In the genomic region with DNA sequence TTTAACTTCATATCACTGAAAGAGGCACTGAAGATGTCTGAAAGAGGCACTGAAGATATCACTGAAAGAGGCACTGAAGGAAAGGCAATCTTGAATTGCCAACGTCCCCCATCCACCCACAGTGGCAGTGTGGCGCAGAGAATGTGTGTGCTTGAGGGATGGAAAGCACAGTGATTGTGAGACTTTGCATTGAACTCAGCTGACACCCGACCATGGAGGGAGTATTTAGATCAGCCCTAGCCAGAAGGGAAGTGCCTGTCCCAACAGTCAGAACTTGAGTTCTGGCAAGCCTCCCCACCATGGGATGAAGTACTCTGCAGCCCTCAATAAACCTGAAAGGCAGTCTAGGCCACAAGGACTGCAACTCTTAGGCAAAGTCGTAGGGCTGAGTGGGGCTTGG, we compare ENCODE assay signal across 15 cellular contexts. TPM values are rescaled to one million over a fixed set of nuclear protein-coding genes. Genes with fewer than 3 reads are reported as not detected.
DNase-seq lines count a peak whose midpoint lies in the region; ATAC-seq and TF ChIP-seq lines count a peak whose summit lies in the region.
"Had no signal": no experiment of that assay in that cellular context is flagged by ENCODE, and none has a peak within 500 bp of the region (broad histone marks: within the 10 kb centered on the region; RNA-seq: fewer than 3 reads in every experiment).

No MANE protein-coding gene starts in this region.

- BruUV-seq in IMR-90 (replicated peaks; lab: Mats Ljungman, UMichigan) = no TSS peak

- no peak overlapping the region for H4K5ac ChIP-seq in IMR-90 (ENCODE audit: low read depth, low read length)

- H4K8ac ChIP-seq in IMR-90 (ENCODE audit: low read depth in 2 of 2, low read length in 2 of 2) = no peak overlapping the region; a peak in 2 of 4 replicates

- no peak overlapping the region for H3K18ac ChIP-seq in IMR-90 (ENCODE audit: low read depth, low read length)

- H2BK120ac ChIP-seq in IMR-90 (ENCODE audit: low read depth, low read length) = no peak overlapping the region

- H3K27me3 ChIP-seq in IMR-90 (ENCODE audit: control insufficient read depth, insufficient read depth, low read length) = no peaks in the 10 kb centered on the region
- H3K27me3 ChIP-seq in foreskin keratinocyte = no peaks in the 10 kb centered on the region

- no peak overlapping the region for H2BK20ac ChIP-seq in IMR-90 (ENCODE audit: low read depth, low read length)

- peaks cover 8% of the 10 kb centered on the region; the same call in 1 of the 2 replicates for H3K36me3 ChIP-seq in IMR-90 (ENCODE audit: control insufficient read depth, insufficient read depth, low read length)

- no peak overlapping the region for H4K91ac ChIP-seq in IMR-90 (ENCODE audit: insufficient read depth, low read depth, low read length)

- in situ Hi-C loops in IMR-90 (cut with MboI; ENCODE audit: low sequenced_read_pairs) = no loop called here

- H2BK15ac ChIP-seq in IMR-90 (ENCODE audit: low read depth, low read length) = no peak overlapping the region

- 0 out of 2 replicates have a peak overlapping the region, but pooled peaks have one; percentile 37 for H3K14ac ChIP-seq in IMR-90 (replicated peaks; ENCODE audit: low read depth, low read length)

- no peaks in the 10 kb centered on the region for H3K36me3 Mint-ChIP-seq in activated naive CD4-positive, alpha-beta T cell treated with anti-CD3 and anti-CD28 coated beads for 36 hours (ENCODE audit: low read depth)
- peaks cover 0 to 18% of the 10 kb centered on the region in 2 donors for H3K36me3 Mint-ChIP-seq in stimulated activated naive B cell treated with anti-CD40 and anti-IgM and Interleukin-4, amounts not matched to agents 10 μg/mL and 1 μg/mL and 100 μg/mL, for 72 hours

- no peak overlapping the region for H3K4me2 ChIP-seq in IMR-90 (ENCODE audit: low read depth, low read length)

- no peaks in the 10 kb centered on the region for H3K9me3 ChIP-seq in IMR-90 (ENCODE audit: control insufficient read depth, insufficient read depth, low read length)

- peak overlapping the region; percentile 50 for H3K4ac ChIP-seq in IMR-90 (ENCODE audit: low read depth, low read length)

- no peak for TF ChIP-seq POLR2A in IMR-90 (IDR thresholded peaks at IDR 0.05; ENCODE audit: low read depth, low read length)

- TF ChIP-seq CTCF in IMR-90 (conservative IDR thresholded peaks at IDR 0.05; ENCODE audit: low read depth, low read length) (no peak), foreskin keratinocyte (conservative IDR thresholded peaks at IDR 0.05) (no peak)

- no peaks in the 10 kb centered on the region for H3K9me3 Mint-ChIP-seq in activated naive CD4-positive, alpha-beta T cell treated with anti-CD3 and anti-CD28 coated beads for 36 hours
- peaks cover 0 to 3% of the 10 kb centered on the region in 2 donors for H3K9me3 Mint-ChIP-seq in stimulated activated naive B cell treated with anti-CD40 and anti-IgM and Interleukin-4, amounts not matched to agents 10 μg/mL and 1 μg/mL and 100 μg/mL, for 72 hours
- H3K9me3 Mint-ChIP-seq: dendritic cell treated with granulocyte-macrophage colony-stimulating factor and Interleukin-4, amounts not matched to agents 40 ng/mL and 50 ng/mL, for 4 days had no signal

- no peaks in the 10 kb centered on the region for H3K27me3 Mint-ChIP-seq in activated naive CD4-positive, alpha-beta T cell treated with anti-CD3 and anti-CD28 coated beads for 36 hours (ENCODE audit: low read depth)
- no peaks in the 10 kb centered on the region for H3K27me3 Mint-ChIP-seq in stimulated activated naive B cell treated with anti-CD40 and anti-IgM and Interleukin-4, amounts not matched to agents 10 μg/mL and 1 μg/mL and 100 μg/mL, for 72 hours

- dilution Hi-C loops in IMR-90 (cut with HindIII; ENCODE audit: low sequenced_read_pairs, unreplicated experiment) = no loop called here

- ATAC-seq in IMR-90 (ENCODE audit: low read depth) (no peak), foreskin keratinocyte (peak; percentile 13)
- ATAC-seq in stimulated activated naive B cell treated with anti-CD40 and anti-IgM and Interleukin-4, amounts not matched to agents 10 μg/mL and 1 μg/mL and 100 μg/mL, for 72 hours (replicated peaks) = peak; percentile 52 to 90

- peaks cover 64% of the 10 kb centered on the region for H3K4me1 Mint-ChIP-seq in activated naive CD4-positive, alpha-beta T cell treated with anti-CD3 and anti-CD28 coated beads for 36 hours (ENCODE audit: low read depth)
- H3K4me1 Mint-ChIP-seq in stimulated activated naive B cell treated with anti-CD40 and anti-IgM and Interleukin-4, amounts not matched to agents 10 μg/mL and 1 μg/mL and 100 μg/mL, for 72 hours = peaks cover 49 to 86% of the 10 kb centered on the region in 2 donors

- peaks cover 28 to 76% of the 10 kb centered on the region in 2 experiments for H3K79me1 ChIP-seq in IMR-90 (ENCODE audit: low read depth in 1 of 2, low read length in 2 of 2)

- H2AK9ac ChIP-seq in IMR-90 (replicated peaks; ENCODE audit: low read depth, low read length, poor library complexity) = peak overlapping the region; percentile 56

- peak overlapping the region; percentile 38 for H2BK5ac ChIP-seq in IMR-90 (ENCODE audit: low read depth, low read length, poor library complexity, severe bottlenecking)

- H2AFZ ChIP-seq in IMR-90 (replicated peaks; ENCODE audit: low read length, poor library complexity) = no peak overlapping the region

- peaks cover 77% of the 10 kb centered on the region for H4K20me1 ChIP-seq in IMR-90 (ENCODE audit: insufficient read depth, low read length)

- no peak for TF ChIP-seq RAD21 in IMR-90 (IDR thresholded peaks at IDR 0.05; ENCODE audit: low read length)

- no peak overlapping the region for H3K56ac ChIP-seq in IMR-90 (ENCODE audit: extremely low read depth, insufficient read depth, low read length)

- H3K4me3 ChIP-seq in IMR-90 (ENCODE audit: insufficient read depth, low read depth, low read length) = no peak overlapping the region

- H2AK5ac ChIP-seq in IMR-90 (ENCODE audit: low read depth, low read length) = 0 out of 2 replicates have a peak overlapping the region, but pooled peaks have one; percentile 52

- peak; percentile 12 for DNase-seq in activated naive CD4-positive, alpha-beta T cell treated with anti-CD3 and anti-CD28 coated beads for 36 hours
- no peak for DNase-seq in activated naive CD4-positive, alpha-beta T cell treated with Interleukin-2 at 50 U/mL for 16 hours
- DNase-seq in IMR-90 (peak; percentile 23), foreskin keratinocyte (no peak), NCI-H524 (lab: John Stamatoyannopoulos, UW) (no peak), OCI-M2 (lab: John Stamatoyannopoulos, UW; ENCODE audit: unreplicated experiment) (no peak), HPDE6-E6E7 (ENCODE audit: extremely low spot score) (no peak)
- peak; percentile 17 for DNase-seq in stimulated activated naive B cell treated with anti-CD40 and anti-IgM and Interleukin-4, amounts not matched to agents 10 μg/mL and 1 μg/mL and 100 μg/mL, for 72 hours
- DNase-seq: activated CD4-positive, alpha-beta T cell treated with anti-CD3 and anti-CD28 coated beads for 48 hours; DMS79 treated with DMSO at 0.1 percent for 48 hours; foreskin melanocyte; Karpas-422; NCI-H2227 treated with DMSO at 0.1 percent for 48 hours; stimulated activated CD4-positive, alpha-beta T cell treated with anti-CD3 and anti-CD28 coated beads, Interleukin-4, amount 100 ng/mL, for 1 hour had no signal

- H3K4me3 Mint-ChIP-seq in activated naive CD4-positive, alpha-beta T cell treated with anti-CD3 and anti-CD28 coated beads for 36 hours = no peak overlapping the region
- no peak overlapping the region for H3K4me3 Mint-ChIP-seq in stimulated activated naive B cell treated with anti-CD40 and anti-IgM and Interleukin-4, amounts not matched to agents 10 μg/mL and 1 μg/mL and 100 μg/mL, for 72 hours
- H3K4me3 Mint-ChIP-seq: dendritic cell treated with granulocyte-macrophage colony-stimulating factor and Interleukin-4, amounts not matched to agents 40 ng/mL and 50 ng/mL, for 4 days had no signal

- H3K9ac ChIP-seq in IMR-90 (ENCODE audit: low read depth, low read length) = no peak overlapping the region

- CTCF ChIA-PET in activated naive CD4-positive, alpha-beta T cell treated with anti-CD3 and anti-CD28 coated beads for 36 hours (lab: Charles Lee) = interaction anchor here (0.6 kb wide), 1 partner anchor 79 kb away, joined by 3 read pairs; no protein-coding TSS in a partner anchor
- CTCF ChIA-PET in IMR-90 (lab: Yijun Ruan, JAX) = interaction anchor here (0.7 to 1.0 kb wide), 2 partner anchors 23 to 817 kb away, joined by 3 read pairs; no protein-coding TSS in a partner anchor

- H3K27ac ChIP-seq in IMR-90 (ENCODE audit: insufficient read depth, low read length) (0 out of 2 replicates have a peak overlapping the region, but pooled peaks have one; percentile 7), foreskin keratinocyte (no peak overlapping the region)

- H3K4me1 ChIP-seq in IMR-90 (ENCODE audit: control insufficient read depth, insufficient read depth, low read length) = peaks cover 33% of the 10 kb centered on the region
- H3K4me1 ChIP-seq in foreskin keratinocyte = peaks cover 13% of the 10 kb centered on the region

- intact Hi-C loops in activated naive CD4-positive, alpha-beta T cell treated with anti-CD3 and anti-CD28 coated beads for 36 hours (cut with micrococcal nuclease) = loop anchor here (2.0 kb wide), 1 partner anchor 23 kb away; no protein-coding TSS in a partner anchor
- intact Hi-C loops in IMR-90 (cut with micrococcal nuclease) = no loop called here

- POLR2A ChIA-PET in IMR-90 (lab: Charles Lee; ENCODE audit: unreplicated experiment) = no interaction called here

- peak overlapping the region; percentile 72; the same call in 1 of the 2 replicates for H3K23ac ChIP-seq in IMR-90 (ENCODE audit: low read depth, low read length)

- peaks cover 27% of the 10 kb centered on the region for H3K9me1 ChIP-seq in IMR-90 (ENCODE audit: insufficient read depth, low read length)

- no peak overlapping the region for H3K27ac Mint-ChIP-seq in activated naive CD4-positive, alpha-beta T cell treated with anti-CD3 and anti-CD28 coated beads for 36 hours
- H3K27ac Mint-ChIP-seq in stimulated activated naive B cell treated with anti-CD40 and anti-IgM and Interleukin-4, amounts not matched to agents 10 μg/mL and 1 μg/mL and 100 μg/mL, for 72 hours = peak overlapping the region; percentile 73
- H3K27ac Mint-ChIP-seq: dendritic cell treated with granulocyte-macrophage colony-stimulating factor and Interleukin-4, amounts not matched to agents 40 ng/mL and 50 ng/mL, for 4 days had no signal

- no CpG with 5 or more reads among the region's 4 CpGs for WGBS in IMR-90 (ENCODE audit: extremely low coverage in 2 of 2, insufficient read length in 1 of 2), 2 experiments

TF ChIP-seq in IMR-90, 13 proteins besides CTCF, POLR2A, EP300 and RAD21 (continues in another document):
- TF ChIP-seq MAFK (IDR thresholded peaks at IDR 0.05; ENCODE audit: low read depth, low read length) (no peak), BHLHE40 (IDR thresholded peaks at IDR 0.05; ENCODE audit: low read depth, low read length) (no peak), MXI1 (IDR thresholded peaks at IDR 0.05; ENCODE audit: borderline replicate concordance, low read depth, low read length) (no peak)

RNA-seq across cellular contexts. Expression of gene MAP4K3, which starts 33.8 kb away (rescaled TPM):
- total RNA-seq in activated naive CD4-positive, alpha-beta T cell treated with anti-CD3 and anti-CD28 coated beads for 36 hours = 10 to 100 TPM; 10.6 to 12.0 TPM
- total RNA-seq in IMR-90 (2012; rRNA removed) = 32.6 and 48.3 TPM in 2 replicates
- 12.2 and 13.2 TPM in 2 replicates for polyA plus RNA-seq in IMR-90 (2012; rRNA removed)
- polyA plus RNA-seq in IMR-90 (2012; cell fraction: cytosol; rRNA removed) = 2.0 and 2.7 TPM in 2 replicates
- 5.4 and 33.0 TPM in 2 replicates for polyA plus RNA-seq in IMR-90 (2012; cell fraction: nucleus; rRNA removed; ENCODE audit: low replicate concordance)
- 16.8 and 17.3 TPM in 2 replicates for total RNA-seq in foreskin keratinocyte
- 3.3 and 4.7 TPM in 2 replicates for polyA plus RNA-seq in foreskin keratinocyte

Comparison
In these comparisons a context has a peak if more than half of its experiments do, and no peak if none do; other contexts are left out.
1. DNase-seq: peak in activated naive CD4-positive, alpha-beta T cell treated with anti-CD3 and anti-CD28 coated beads for 36 hours (single experiment), IMR-90 (single experiment) and stimulated activated naive B cell treated with anti-CD40 and anti-IgM and Interleukin-4, amounts not matched to agents 10 μg/mL and 1 μg/mL and 100 μg/mL, for 72 hours (single experiment); none in activated naive CD4-positive, alpha-beta T cell treated with Interleukin-2 at 50 U/mL for 16 hours (single experiment), foreskin keratinocyte (0 of 2), NCI-H524 (0 of 2), OCI-M2 (single experiment) and HPDE6-E6E7 (single experiment).